13 cellular contexts compared by ENCODE assay signal in genomic region chr18:49400398-49401072, GRCh38. TPM values are rescaled to one million over a fixed set of nuclear protein-coding genes. Genes with fewer than 3 reads are reported as not detected.
A peak's percentile ranks its signal among the peaks of the same experiment; 100 is the strongest.
DNase-seq lines count a peak whose midpoint lies in the region; ATAC-seq, FAIRE-seq and TF ChIP-seq lines count a peak whose summit lies in the region.
"Had no signal": no experiment of that assay in that cellular context is flagged by ENCODE, and none has a peak within 500 bp of the region (broad histone marks: within the 10 kb centered on the region; RNA-seq: fewer than 3 reads in every experiment).

No MANE protein-coding gene starts in this region.

- FAIRE-seq in RCC 7860 (lab: Jason Lieb, UNC) = peak; percentile 92
- FAIRE-seq: H1, keratinocyte had no signal

- H3K9me3 ChIP-seq in CD4-positive, CD25-positive, alpha-beta regulatory T cell (ENCODE audit: control insufficient read depth in 2 of 2, low read length in 2 of 2) = no peaks in the 10 kb centered on the region
- H3K9me3 ChIP-seq in right lobe of liver (no peaks in the 10 kb centered on the region), heart right ventricle (peaks cover 0 to 4% (median 0%) of the 10 kb centered on the region in 11 donors)
- H3K9me3 ChIP-seq: breast epithelium had no signal

- H3K27ac Mint-ChIP-seq in CD4-positive, CD25-positive, alpha-beta regulatory T cell = peak overlapping the region; percentile 35 to 59 (median 55)
- no peak overlapping the region for H3K27ac Mint-ChIP-seq in activated CD4-positive, alpha-beta T cell treated with anti-CD3 and anti-CD28 coated beads, Interleukin-2, amount 10 ng/mL, durations not matched to agents 24 days and 14 days

- peaks cover 17% of the 10 kb centered on the region for H3K4me1 ChIP-seq in CD4-positive, CD25-positive, alpha-beta regulatory T cell (ENCODE audit: control insufficient read depth, insufficient read depth, low read length, poor library complexity, severe bottlenecking)
- H3K4me1 ChIP-seq in right lobe of liver = peaks cover 0 to 13% (median 6%) of the 10 kb centered on the region in 4 donors
- peaks cover 0 to 38% (median 6%) of the 10 kb centered on the region in 9 donors for H3K4me1 ChIP-seq in heart right ventricle
- H3K4me1 ChIP-seq: breast epithelium had no signal

- peaks cover 0 to 2% (median 0%) of the 10 kb centered on the region in 7 donors for H3K9me3 Mint-ChIP-seq in CD4-positive, CD25-positive, alpha-beta regulatory T cell
- H3K9me3 Mint-ChIP-seq in activated CD4-positive, alpha-beta T cell treated with anti-CD3 and anti-CD28 coated beads, Interleukin-2, amount 10 ng/mL, durations not matched to agents 24 days and 14 days = no peaks in the 10 kb centered on the region

- no peaks in the 10 kb centered on the region for H3K27me3 ChIP-seq in CD4-positive, CD25-positive, alpha-beta regulatory T cell (ENCODE audit: control insufficient read depth, insufficient read depth, low read length)
- H3K27me3 ChIP-seq in right lobe of liver (no peaks in the 10 kb centered on the region), heart right ventricle (no peaks in the 10 kb centered on the region)
- H3K27me3 ChIP-seq: breast epithelium had no signal

- H3K27me3 Mint-ChIP-seq in CD4-positive, CD25-positive, alpha-beta regulatory T cell = no peaks in the 10 kb centered on the region
- no peaks in the 10 kb centered on the region for H3K27me3 Mint-ChIP-seq in activated CD4-positive, alpha-beta T cell treated with anti-CD3 and anti-CD28 coated beads, Interleukin-2, amount 10 ng/mL, durations not matched to agents 24 days and 14 days

- no peak for TF ChIP-seq POLR2A in right lobe of liver (IDR thresholded peaks at IDR 0.05)

- H3K4me3 ChIP-seq in CD4-positive, CD25-positive, alpha-beta regulatory T cell (ENCODE audit: low read depth, low read length) = no peak overlapping the region
- H3K4me3 ChIP-seq in right lobe of liver (no peak overlapping the region), heart right ventricle (no peak overlapping the region)
- H3K4me3 ChIP-seq: breast epithelium had no signal

- no peak for ATAC-seq in CD4-positive, CD25-positive, alpha-beta regulatory T cell (ENCODE audit: low read depth in 2 of 2)
- ATAC-seq in GM21515 (IDR thresholded peaks at IDR 0.05; ENCODE audit: unreplicated experiment) (peak; percentile 47), right lobe of liver (peak; percentile 64 to 89 (median 76)), heart right ventricle (no peak)

- H3K36me3 Mint-ChIP-seq in CD4-positive, CD25-positive, alpha-beta regulatory T cell = peaks cover 14% of the 10 kb centered on the region
- H3K36me3 Mint-ChIP-seq in activated CD4-positive, alpha-beta T cell treated with anti-CD3 and anti-CD28 coated beads, Interleukin-2, amount 10 ng/mL, durations not matched to agents 24 days and 14 days (ENCODE audit: low read depth) = peaks cover 4% of the 10 kb centered on the region

- WGBS in right lobe of liver (ENCODE audit: insufficient coverage, low coverage, low lambda C conversion rate, missing lambda C conversion rate) = no CpG with 5 or more reads among the region's 1 CpG
- WGBS in heart right ventricle, 2 donors = 82 to 83% methylated on average over 1 of the region's 1 CpG

- TF ChIP-seq CTCF in right lobe of liver (IDR thresholded peaks at IDR 0.05) (no peak), heart right ventricle (IDR thresholded peaks at IDR 0.05) (no peak)

- intact Hi-C loops in right lobe of liver (cut with DNase I) (no loop called here), heart right ventricle (cut with DNase I) (no loop called here)
- intact Hi-C loops in activated CD4-positive, alpha-beta T cell treated with anti-CD3 and anti-CD28 coated beads, Interleukin-2, amount 10 ng/mL, durations not matched to agents 24 days and 14 days (cut with micrococcal nuclease) = no loop called here

- H3K4me1 Mint-ChIP-seq in CD4-positive, CD25-positive, alpha-beta regulatory T cell = peaks cover 42 to 56% (median 46%) of the 10 kb centered on the region in 4 donors
- H3K4me1 Mint-ChIP-seq in activated CD4-positive, alpha-beta T cell treated with anti-CD3 and anti-CD28 coated beads, Interleukin-2, amount 10 ng/mL, durations not matched to agents 24 days and 14 days = peaks cover 32% of the 10 kb centered on the region

- no peaks in the 10 kb centered on the region for H3K36me3 ChIP-seq in CD4-positive, CD25-positive, alpha-beta regulatory T cell (ENCODE audit: control insufficient read depth, insufficient read depth, low read length)
- H3K36me3 ChIP-seq in right lobe of liver (no peaks in the 10 kb centered on the region), heart right ventricle (no peaks in the 10 kb centered on the region)
- H3K36me3 ChIP-seq: breast epithelium had no signal

- no peak overlapping the region for H3K27ac ChIP-seq in CD4-positive, CD25-positive, alpha-beta regulatory T cell (ENCODE audit: insufficient read depth, low read length, poor library complexity, severe bottlenecking)
- H3K27ac ChIP-seq in right lobe of liver (no peak overlapping the region), heart right ventricle (no peak overlapping the region)
- H3K27ac ChIP-seq: breast epithelium had no signal

- H3K4me3 Mint-ChIP-seq in CD4-positive, CD25-positive, alpha-beta regulatory T cell = peak overlapping the region in 1 of 4 donors; percentile 49
- no peak overlapping the region for H3K4me3 Mint-ChIP-seq in activated CD4-positive, alpha-beta T cell treated with anti-CD3 and anti-CD28 coated beads, Interleukin-2, amount 10 ng/mL, durations not matched to agents 24 days and 14 days

- DNase-seq in CD4-positive, CD25-positive, alpha-beta regulatory T cell = no peak
- DNase-seq in RCC 7860 (ENCODE audit: low spot score) (peak; percentile 64), right lobe of liver (no peak), foreskin melanocyte (no peak), NCI-H446 (lab: John Stamatoyannopoulos, UW) (no peak), heart right ventricle (no peak)
- DNase-seq in activated CD4-positive, alpha-beta T cell treated with anti-CD3 and anti-CD28 coated beads, Interleukin-2, amount 10 ng/mL, durations not matched to agents 24 days and 14 days = no peak
- DNase-seq: NCI-H187 treated with DMSO at 0.1 percent for 48 hours, T1000 had no signal

RNA-seq across cellular contexts. Expression of gene DYM, which starts 59.9 kb away (rescaled TPM):
- 67.3 TPM for total RNA-seq in CD4-positive, CD25-positive, alpha-beta regulatory T cell
- 10 to 100 TPM; 30.1 to 42.4 (median 35.3) TPM for polyA plus RNA-seq in CD4-positive, CD25-positive, alpha-beta regulatory T cell
- total RNA-seq in right lobe of liver (10 to 100 TPM; 19.0 to 31.1 (median 25.7) TPM), heart right ventricle (10 to 100 TPM; 45.2 to 66.7 (median 56.5) TPM)
- 62.1 and 64.5 TPM in 2 replicates for total RNA-seq in activated CD4-positive, alpha-beta T cell treated with anti-CD3 and anti-CD28 coated beads, Interleukin-2, amount 10 ng/mL, durations not matched to agents 24 days and 14 days
- 10 to 100 TPM; 12.3 to 21.2 TPM for polyA plus RNA-seq in heart right ventricle

Comparison
In these comparisons a context has a peak if more than half of its experiments do, and no peak if none do; other contexts are left out.
1. ATAC-seq: peak in GM21515 (single experiment) and right lobe of liver (4 of 4); none in CD4-positive, CD25-positive, alpha-beta regulatory T cell (0 of 2) and heart right ventricle (0 of 8).